5 cellular contexts compared by ENCODE assay signal in the genomic region with DNA sequence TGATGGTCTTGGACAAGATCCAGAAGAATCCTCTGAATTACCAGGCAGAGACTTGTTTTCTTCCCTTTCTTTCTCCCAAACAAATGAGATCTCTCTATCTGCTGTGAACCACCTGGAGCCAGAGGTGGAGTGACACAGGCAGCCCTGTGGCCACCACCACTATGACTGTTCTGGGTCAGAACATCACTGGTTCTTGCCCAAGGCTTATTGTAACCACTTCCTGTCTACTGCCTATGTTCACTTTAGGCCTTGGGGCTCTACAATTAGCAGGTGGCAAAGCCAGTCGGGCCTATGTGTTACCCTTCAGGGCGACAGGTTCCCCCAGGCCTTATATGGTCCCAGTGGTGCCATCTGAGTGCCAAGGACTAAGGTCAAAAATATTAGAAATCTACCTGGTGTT.
"Had no signal": no experiment of that assay in that cellular context is flagged by ENCODE, and none has a peak within 500 bp of the region (broad histone marks: within the 10 kb centered on the region; RNA-seq: fewer than 3 reads in every experiment).

No MANE protein-coding gene starts in this region.

- H3K27ac Mint-ChIP-seq: GM23338, H9 had no signal

- H2AFZ ChIP-seq: GM23338 had no signal

- H3K4me3 Mint-ChIP-seq: GM23338, H9 had no signal

- H3K4me3 ChIP-seq: GM23338 had no signal

- ATAC-seq: GM23338 had no signal

- H3K9me3 Mint-ChIP-seq: GM23338 had no signal

- H3K4me2 ChIP-seq: GM23338 had no signal

- H3K4me1 Mint-ChIP-seq: GM23338, H9 had no signal

- DNase-seq: H9, HCEC 1CT, IMR-90, KBM-7 had no signal
